ENCODE assay signal across 14 cellular contexts in the genomic region with DNA sequence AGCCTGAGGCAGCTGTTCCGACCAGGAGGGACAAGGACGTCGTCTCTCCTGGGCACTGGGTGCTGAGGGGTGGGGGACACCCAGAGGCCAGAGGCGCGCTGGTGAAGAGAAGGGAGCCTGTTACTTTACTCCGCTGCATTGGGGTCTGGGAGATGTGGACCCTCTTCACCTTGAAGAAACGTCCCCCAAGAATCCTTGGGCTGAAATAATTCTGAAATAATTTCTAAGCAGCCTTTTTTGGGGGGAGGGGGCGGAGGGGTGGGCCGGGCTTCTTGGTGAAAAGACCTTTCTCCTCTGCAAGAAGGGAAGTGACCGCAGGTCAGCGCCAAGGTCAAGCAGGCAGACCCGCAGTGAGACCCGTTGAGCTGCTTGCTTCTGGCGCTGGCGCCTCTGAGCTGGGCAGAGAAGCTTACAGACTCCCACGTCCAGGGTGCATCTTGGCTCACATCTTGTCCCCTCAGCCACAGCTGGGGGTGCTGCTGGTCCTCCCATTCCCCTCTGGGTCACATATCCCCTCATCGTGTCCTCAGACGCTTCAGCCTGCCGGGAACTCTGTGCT. TPM values are rescaled to one million over a fixed set of nuclear protein-coding genes. Genes with fewer than 3 reads are reported as not detected.
A peak's percentile ranks its signal among the peaks of the same experiment; 100 is the strongest.
DNase-seq lines count a peak whose midpoint lies in the region; ATAC-seq and TF ChIP-seq lines count a peak whose summit lies in the region.
"Had no signal": no experiment of that assay in that cellular context is flagged by ENCODE, and none has a peak within 500 bp of the region (broad histone marks: within the 10 kb centered on the region; RNA-seq: fewer than 3 reads in every experiment).

No MANE protein-coding gene starts in this region.

- intact Hi-C loops in heart left ventricle (cut with DNase I), result loop anchor here in 7 of 10 donors (5.0 to 10.0 kb wide), 6 partner anchors 54 to 333 kb away; partner anchors contain the start of gene ITPRIPL2 (in 1 of the 7)

- DNase-seq in heart left ventricle (no peak), right atrium auricular region (ENCODE audit: low spot score) (no peak), mesendoderm (no peak), upper lobe of left lung (peak in 1 of 2 donors; percentile 36), D341Med (ENCODE audit: low spot score) (no peak), NCI-H2171 treated with DMSO at 0.1 percent for 48 hours (lab: John Stamatoyannopoulos, UW) (no peak)
- DNase-seq in activated effector memory CD4-positive, alpha-beta T cell treated with anti-CD3 and anti-CD28 coated beads, Interleukin-2, amount 50 U/mL, for 16 hours, result no peak
- DNase-seq: activated T-cell treated with anti-CD3 and anti-CD28 coated beads, Interleukin-2, amount 50 U/mL, for 24 hours; dermis blood vessel endothelial cell; immature natural killer cell; NCI-H1694; stimulated activated naive CD4-positive, alpha-beta T cell treated with Interleukin-2 at 50 U/mL for 16 hours had no signal

- peak overlapping the region; percentile 68 to 89 (median 80) for H3K4me3 Mint-ChIP-seq in brain
- H3K4me3 Mint-ChIP-seq: activated T-cell treated with anti-CD3 and anti-CD28 coated beads, Interleukin-2, amount 50 U/mL, for 24 hours; immature natural killer cell had no signal

- WGBS in heart left ventricle, 4 donors, result 23 to 29% (median 28%) methylated on average over 13 to 19 of the region's 19 CpGs
- no CpG with 5 or more reads among the region's 19 CpGs for WGBS in mesendoderm (ENCODE audit: extremely low coverage, insufficient coverage, low lambda C conversion rate)
- WGBS in upper lobe of left lung, 2 donors, result 18 to 34% methylated on average over 6 to 19 of the region's 19 CpGs

- no peak for TF ChIP-seq EP300 in upper lobe of left lung (IDR thresholded peaks at IDR 0.05)

- H3K9ac ChIP-seq in mesendoderm (ENCODE audit: low read length), result no peak overlapping the region
- H3K9ac ChIP-seq: BLaER1 treated with 17β-estradiol and CSF1 and Interleukin-3, amounts not matched to agents 10 nM and 100 nM had no signal

- H2BK120ac ChIP-seq in mesendoderm (ENCODE audit: low read depth, low read length), result no peak overlapping the region

- H3K27ac Mint-ChIP-seq in brain, result peak overlapping the region in 3 of 5 experiments; percentile 58 to 75 (median 61)
- H3K27ac Mint-ChIP-seq: activated T-cell treated with anti-CD3 and anti-CD28 coated beads, Interleukin-2, amount 50 U/mL, for 24 hours; immature natural killer cell had no signal

- no peak overlapping the region for H4K8ac ChIP-seq in mesendoderm (ENCODE audit: low read depth, low read length)

- no peak overlapping the region for H3K23ac ChIP-seq in mesendoderm (ENCODE audit: low read length)

- peaks cover 2% of the 10 kb centered on the region for H3K36me3 Mint-ChIP-seq in brain
- H3K36me3 Mint-ChIP-seq: immature natural killer cell had no signal

- TF ChIP-seq POLR2A in heart left ventricle (IDR thresholded peaks at IDR 0.05) (no peak), upper lobe of left lung (IDR thresholded peaks at IDR 0.05) (no peak)

- H3K4me1 ChIP-seq in heart left ventricle (peaks cover 0 to 21% (median 6%) of the 10 kb centered on the region in 12 donors), right atrium auricular region (peaks cover 0 to 19% of the 10 kb centered on the region in 2 donors), mesendoderm (ENCODE audit: control insufficient read depth, low read depth, low read length) (peaks cover 2% of the 10 kb centered on the region), upper lobe of left lung (peaks cover 22 to 43% (median 32%) of the 10 kb centered on the region in 4 donors)

- H3K18ac ChIP-seq in mesendoderm (ENCODE audit: low read length), result no peak overlapping the region

- no peak overlapping the region for H2BK5ac ChIP-seq in mesendoderm (ENCODE audit: low read length)

- no peak overlapping the region for H2AK5ac ChIP-seq in mesendoderm (ENCODE audit: low read length)

- H3K9me3 ChIP-seq in heart left ventricle (no peaks in the 10 kb centered on the region), right atrium auricular region (no peaks in the 10 kb centered on the region), upper lobe of left lung (no peaks in the 10 kb centered on the region)
- H3K9me3 ChIP-seq: BLaER1 treated with 17β-estradiol and CSF1 and Interleukin-3, amounts not matched to agents 10 nM and 100 nM had no signal

- H3K79me2 ChIP-seq in mesendoderm (ENCODE audit: control insufficient read depth, insufficient read depth, low read length), result no peaks in the 10 kb centered on the region

- H3K4me3 ChIP-seq in heart left ventricle (peak overlapping the region in 10 of 12 donors; percentile 46 to 69 (median 60)), right atrium auricular region (peak overlapping the region in 1 of 2 donors; percentile 56), mesendoderm (ENCODE audit: low read length) (no peak overlapping the region), upper lobe of left lung (peak overlapping the region; percentile 55 to 76 (median 65))
- H3K4me3 ChIP-seq: BLaER1 treated with 17β-estradiol and CSF1 and Interleukin-3, amounts not matched to agents 10 nM and 100 nM had no signal

- ATAC-seq in heart left ventricle, result no peak
- ATAC-seq in upper lobe of left lung (ENCODE audit: low FRiP score in 2 of 2), result peak in 1 of 2 donors; percentile 34

- peaks cover 14% of the 10 kb centered on the region for H3K4me1 Mint-ChIP-seq in brain
- H3K4me1 Mint-ChIP-seq: immature natural killer cell had no signal

- peak overlapping the region; percentile 68 for H3K4me2 ChIP-seq in mesendoderm (ENCODE audit: low read length)
- H3K4me2 ChIP-seq: BLaER1 treated with 17β-estradiol and CSF1 and Interleukin-3, amounts not matched to agents 10 nM and 100 nM had no signal

- no peak overlapping the region for H2BK15ac ChIP-seq in mesendoderm (replicated peaks; ENCODE audit: low read depth)

- H3K27ac ChIP-seq in heart left ventricle (peak overlapping the region in 4 of 12 donors; percentile 38 to 63 (median 57)), right atrium auricular region (no peak overlapping the region), mesendoderm (ENCODE audit: low read depth, low read length) (no peak overlapping the region), upper lobe of left lung (peak overlapping the region; percentile 69 to 87 (median 84))
- H3K27ac ChIP-seq: BLaER1 treated with 17β-estradiol and CSF1 and Interleukin-3, amounts not matched to agents 10 nM and 100 nM had no signal

- peaks cover 0 to 10% (median 0%) of the 10 kb centered on the region in 5 experiments for H3K9me3 Mint-ChIP-seq in brain
- H3K9me3 Mint-ChIP-seq: activated T-cell treated with anti-CD3 and anti-CD28 coated beads, Interleukin-2, amount 50 U/mL, for 24 hours had no signal

- H3K36me3 ChIP-seq in heart left ventricle (no peaks in the 10 kb centered on the region), right atrium auricular region (no peaks in the 10 kb centered on the region), mesendoderm (ENCODE audit: control insufficient read depth, insufficient read depth, low read length) (no peaks in the 10 kb centered on the region), upper lobe of left lung (no peaks in the 10 kb centered on the region)
- H3K36me3 ChIP-seq: BLaER1 treated with 17β-estradiol and CSF1 and Interleukin-3, amounts not matched to agents 10 nM and 100 nM had no signal

- TF ChIP-seq CTCF in heart left ventricle (IDR thresholded peaks at IDR 0.05), result no peak
- TF ChIP-seq CTCF in right atrium auricular region (IDR thresholded peaks at IDR 0.05), result no peak
- no peak for TF ChIP-seq CTCF in brain (conservative IDR thresholded peaks at IDR 0.05)
- TF ChIP-seq CTCF in upper lobe of left lung (IDR thresholded peaks at IDR 0.05), result no peak

- H3K79me1 ChIP-seq in mesendoderm (ENCODE audit: low read length), result no peaks in the 10 kb centered on the region

- peaks cover 5% of the 10 kb centered on the region for H3K27me3 Mint-ChIP-seq in brain

- H3K27me3 ChIP-seq in heart left ventricle, result peaks cover 0 to 35% (median 15%) of the 10 kb centered on the region in 9 donors
- H3K27me3 ChIP-seq in right atrium auricular region, result no peaks in the 10 kb centered on the region
- no peaks in the 10 kb centered on the region for H3K27me3 ChIP-seq in mesendoderm (ENCODE audit: insufficient read depth, low read length, poor library complexity)
- H3K27me3 ChIP-seq in upper lobe of left lung, result peaks cover 0 to 3% (median 1%) of the 10 kb centered on the region in 4 donors

- H3K4ac ChIP-seq in mesendoderm (ENCODE audit: low read depth, low read length), result no peak overlapping the region

- H3K56ac ChIP-seq in mesendoderm (ENCODE audit: low read length), result peak overlapping the region; percentile 42

- H4K5ac ChIP-seq in mesendoderm (ENCODE audit: low read length), result no peak overlapping the region

RNA-seq across cellular contexts. Expression of gene SYT17, which starts 1.1 kb away (rescaled TPM):
- total RNA-seq in heart left ventricle (1 to 10 TPM in 3 of 9 donors, under 1 TPM in 6; 0.23 to 5.2 (median 0.76) TPM), right atrium auricular region (1 to 10 TPM in 1 of 2 donors, under 1 TPM in 1; 0.22 to 1.8 TPM), upper lobe of left lung (10 to 100 TPM; 11.6 to 49.2 (median 14.8) TPM)
- polyA plus RNA-seq in heart left ventricle (under 1 TPM; 0.38 to 0.53 TPM), brain (ENCODE audit: insufficient read depth, low read depth, low replicate concordance) (8.2 TPM)
- 3.4 TPM for polyA plus RNA-seq in mesendoderm (2013, experiment 1 of 2)
- 3.3 TPM for polyA plus RNA-seq in mesendoderm (2013, experiment 2 of 2)
- polyA plus RNA-seq: immature natural killer cell had no signal

RNA-seq across cellular contexts. Expression of gene ITPRIPL2, which starts 55.4 kb away (rescaled TPM):
- total RNA-seq in heart left ventricle (10 to 100 TPM; 11.0 to 43.2 (median 16.3) TPM), right atrium auricular region (10 to 100 TPM; 17.5 to 40.2 TPM), upper lobe of left lung (10 to 100 TPM; 39.9 to 90.6 (median 57.5) TPM)
- polyA plus RNA-seq in heart left ventricle (1 to 10 TPM; 3.1 to 7.2 TPM), brain (ENCODE audit: insufficient read depth, low read depth, low replicate concordance) (2.2 TPM)
- 2.3 TPM for polyA plus RNA-seq in mesendoderm (2013, experiment 1 of 2)
- polyA plus RNA-seq in mesendoderm (2013, experiment 2 of 2), result 2.5 TPM

Comparison
In these comparisons a context has a peak if more than half of its experiments do, and no peak if none do; other contexts are left out.
1. H3K27ac ChIP-seq: peak in upper lobe of left lung (4 of 4); none in right atrium auricular region (0 of 2) and mesendoderm (single experiment).